ENCODE assay signal across 30 cellular contexts in the genomic region with DNA sequence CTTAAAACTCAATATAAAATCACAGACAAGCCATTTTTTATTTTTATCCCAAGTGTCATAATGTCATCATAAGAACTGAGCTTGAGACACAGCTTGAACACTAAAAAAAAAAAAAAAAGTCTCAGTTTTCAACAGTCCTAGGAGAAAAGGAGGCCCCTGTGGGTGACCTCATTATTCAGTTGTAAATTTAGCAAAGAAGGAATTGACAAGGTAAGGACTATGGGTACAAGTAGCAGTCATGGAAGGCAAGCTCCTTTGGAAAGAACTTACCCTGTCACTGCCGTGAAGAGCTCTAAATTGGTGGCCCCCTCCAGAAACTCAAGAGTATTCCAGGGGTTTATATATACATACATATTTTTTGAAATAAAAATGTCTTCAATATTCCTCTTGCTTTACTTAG.
"Had no signal": no experiment of that assay in that cellular context is flagged by ENCODE, and none has a peak within 500 bp of the region (broad histone marks: within the 10 kb centered on the region; RNA-seq: fewer than 3 reads in every experiment).

No MANE protein-coding gene starts in this region.

- H3K27ac ChIP-seq: adrenal gland, body of pancreas, brain microvascular endothelial cell, breast epithelium, colonic mucosa, VCaP had no signal

- DNase-seq: activated CD4-positive, alpha-beta memory T cell treated with anti-CD3 and anti-CD28 coated beads for 36 hours; activated CD4-positive, alpha-beta T cell treated with anti-CD3 and anti-CD28 coated beads for 1 hour; activated CD4-positive, alpha-beta T cell treated with anti-CD3 and anti-CD28 coated beads for 36 hours; activated CD4-positive, alpha-beta T cell treated with anti-CD3 and anti-CD28 coated beads, Interleukin-2, amount 10 ng/mL, durations not matched to agents 24 days and 14 days; activated CD4-positive, alpha-beta T cell treated with anti-CD3 and anti-CD28 coated beads, Interleukin-2, amount 50 U/mL, for 1 hour; activated CD4-positive, alpha-beta T cell treated with anti-CD3 and anti-CD28 coated beads, Interleukin-2, amount 50 U/mL, for 4 hours; activated CD4-positive, CD25-positive, alpha-beta regulatory T cell; activated CD8-positive, alpha-beta memory T cell treated with anti-CD3 and anti-CD28 coated beads, Interleukin-2, amount 50 U/mL, for 4 hours; activated CD8-positive, alpha-beta T cell treated with anti-CD3 and anti-CD28 coated beads for 36 hours; activated effector memory CD4-positive, alpha-beta T cell treated with anti-CD3 and anti-CD28 coated beads, Interleukin-2, amount 50 U/mL, for 16 hours; activated gamma-delta T cell treated with Interleukin-2 at 50 U/mL for 16 hours; activated naive CD4-positive, alpha-beta T cell; activated naive CD4-positive, alpha-beta T cell treated with anti-CD3 and anti-CD28 coated beads for 36 hours; activated naive CD4-positive, alpha-beta T cell treated with anti-CD3 and anti-CD28 coated beads, Interleukin-2, amount 50 U/mL, for 16 hours; activated naive CD8-positive, alpha-beta T cell treated with anti-CD3 and anti-CD28 coated beads for 36 hours; activated T-cell treated with anti-CD3 and anti-CD28 coated beads for 4 hours; activated T-cell treated with anti-CD3 and anti-CD28 coated beads, Interleukin-2, amount 50 U/mL, for 1 hour; activated T-cell treated with anti-CD3 and anti-CD28 coated beads, Interleukin-2, amount 50 U/mL, for 4 hours; activated T-cell treated with anti-CD3 and anti-CD28 coated beads, Interleukin-2, amount 50 U/mL, for 72 hours; adrenal gland; amniotic stem cell; aorta; body of pancreas; brain microvascular endothelial cell; central memory CD4-positive, alpha-beta T cell; colonic mucosa; T-helper 2 cell; T-helper 9 cell had no signal

- H3K27me3 ChIP-seq: adrenal gland, body of pancreas, brain microvascular endothelial cell, breast epithelium, colonic mucosa had no signal

- H3K36me3 ChIP-seq: adrenal gland, brain microvascular endothelial cell, breast epithelium, colonic mucosa had no signal

- H3K4me3 ChIP-seq: adrenal gland, body of pancreas, breast epithelium, colonic mucosa had no signal

- H3K9me3 ChIP-seq: adrenal gland, body of pancreas, colonic mucosa had no signal

- H3K4me1 ChIP-seq: adrenal gland, body of pancreas, breast epithelium, colonic mucosa had no signal
